Comparison of ENCODE assay signal across 20 cellular contexts in the genomic region with DNA sequence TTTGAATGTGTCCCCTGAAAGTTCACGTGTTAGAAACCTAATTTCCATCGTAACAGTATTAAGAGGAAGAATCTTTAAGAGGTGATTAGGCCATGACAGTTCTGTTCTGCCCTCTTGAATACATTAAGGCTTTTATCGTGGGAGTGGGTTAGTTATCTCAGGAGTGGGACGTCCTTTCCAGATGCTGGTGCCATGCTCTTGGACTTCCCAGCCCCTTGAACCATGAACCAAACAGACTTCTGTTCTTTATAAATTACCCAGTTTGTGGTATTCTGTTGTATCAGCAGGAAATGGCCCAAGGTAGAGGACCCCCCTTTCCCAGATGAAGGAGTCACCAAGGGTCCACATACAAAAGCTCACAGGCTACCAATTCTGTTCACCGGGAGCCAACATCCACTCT. TPM values are rescaled to one million over a fixed set of nuclear protein-coding genes. Genes with fewer than 3 reads are reported as not detected.
DNase-seq lines count a peak whose midpoint lies in the region; ATAC-seq, FAIRE-seq and TF ChIP-seq lines count a peak whose summit lies in the region.
"Had no signal": no experiment of that assay in that cellular context is flagged by ENCODE, and none has a peak within 500 bp of the region (broad histone marks: within the 10 kb centered on the region; RNA-seq: fewer than 3 reads in every experiment).

No MANE protein-coding gene starts in this region.

- peaks cover 18% of the 10 kb centered on the region for H3K9me3 ChIP-seq in endodermal cell (ENCODE audit: control insufficient read depth, low read length)

- intact Hi-C loops in activated CD4-positive, alpha-beta T cell treated with anti-CD3 and anti-CD28 coated beads, Interleukin-2, amount 10 ng/mL, durations not matched to agents 24 days and 14 days (cut with micrococcal nuclease) = loop anchor here (10.0 kb wide), 1 partner anchor 335 kb away; a partner anchor contains a TSS
- intact Hi-C loops in activated CD4-positive, alpha-beta T cell treated with anti-CD3 and anti-CD28 coated beads for 36 hours (cut with DNase I, micrococcal nuclease) = no loop called here
- intact Hi-C loops in activated T-helper 1 cell treated with anti-CD3 and anti-CD28 coated beads, Interleukin-12 subunit alpha, Interleukin-12 subunit beta, Interleukin-2, Interleukin-4 antibody, amounts not matched to agents 30 ng/mL and 10 ng/mL and 1 ng/mL, durations not matched to agents 14 hours and 24 hours and 36 hours (cut with micrococcal nuclease) = no loop called here

- no peak for ATAC-seq in activated CD4-positive, alpha-beta T cell treated with anti-CD3 and anti-CD28 coated beads for 36 hours
- ATAC-seq in HG03565 (IDR thresholded peaks at IDR 0.05; ENCODE audit: unreplicated experiment) (no peak), HG03159 (IDR thresholded peaks at IDR 0.05; ENCODE audit: unreplicated experiment) (no peak)
- ATAC-seq: CD8-positive, alpha-beta T cell had no signal

- CTCF ChIA-PET in activated CD4-positive, alpha-beta T cell treated with anti-CD3 and anti-CD28 coated beads for 36 hours (lab: Charles Lee) = interaction anchor here (0.8 kb wide), 1 partner anchor 20 kb away, joined by 3 read pairs; no protein-coding TSS in a partner anchor

- no peaks in the 10 kb centered on the region for H3K27me3 Mint-ChIP-seq in activated CD4-positive, alpha-beta T cell treated with anti-CD3 and anti-CD28 coated beads, Interleukin-2, amount 10 ng/mL, durations not matched to agents 24 days and 14 days
- no peaks in the 10 kb centered on the region for H3K27me3 Mint-ChIP-seq in activated CD4-positive, alpha-beta T cell treated with anti-CD3 and anti-CD28 coated beads for 36 hours
- no peaks in the 10 kb centered on the region for H3K27me3 Mint-ChIP-seq in activated T-helper 1 cell treated with anti-CD3 and anti-CD28 coated beads, Interleukin-12 subunit alpha, Interleukin-12 subunit beta, Interleukin-2, Interleukin-4 antibody, amounts not matched to agents 30 ng/mL and 10 ng/mL and 1 ng/mL, durations not matched to agents 14 hours and 24 hours and 36 hours (ENCODE audit: insufficient read depth)
- H3K27me3 Mint-ChIP-seq in endodermal cell (ENCODE audit: insufficient read depth) (no peaks in the 10 kb centered on the region), nephron progenitor cell (ENCODE audit: low read depth, poor library complexity) (peaks cover 6% of the 10 kb centered on the region)

- no peaks in the 10 kb centered on the region for H3K9me3 Mint-ChIP-seq in activated CD4-positive, alpha-beta T cell treated with anti-CD3 and anti-CD28 coated beads, Interleukin-2, amount 10 ng/mL, durations not matched to agents 24 days and 14 days
- H3K9me3 Mint-ChIP-seq in activated CD4-positive, alpha-beta T cell treated with anti-CD3 and anti-CD28 coated beads for 36 hours (ENCODE audit: low read depth) = no peaks in the 10 kb centered on the region
- H3K9me3 Mint-ChIP-seq in activated T-helper 1 cell treated with anti-CD3 and anti-CD28 coated beads, Interleukin-12 subunit alpha, Interleukin-12 subunit beta, Interleukin-2, Interleukin-4 antibody, amounts not matched to agents 30 ng/mL and 10 ng/mL and 1 ng/mL, durations not matched to agents 14 hours and 24 hours and 36 hours = no peaks in the 10 kb centered on the region
- H3K9me3 Mint-ChIP-seq in endodermal cell (no peaks in the 10 kb centered on the region), nephron progenitor cell (peaks cover 3% of the 10 kb centered on the region)
- H3K9me3 Mint-ChIP-seq: CD8-positive, alpha-beta T cell; HFFc6 had no signal

- peak overlapping the region; percentile 45 for H3K4me3 ChIP-seq in endodermal cell (ENCODE audit: low read length)

- no peak overlapping the region for H3K4me3 Mint-ChIP-seq in activated CD4-positive, alpha-beta T cell treated with anti-CD3 and anti-CD28 coated beads, Interleukin-2, amount 10 ng/mL, durations not matched to agents 24 days and 14 days
- H3K4me3 Mint-ChIP-seq in activated CD4-positive, alpha-beta T cell treated with anti-CD3 and anti-CD28 coated beads for 36 hours = no peak overlapping the region
- no peak overlapping the region for H3K4me3 Mint-ChIP-seq in activated T-helper 1 cell treated with anti-CD3 and anti-CD28 coated beads, Interleukin-12 subunit alpha, Interleukin-12 subunit beta, Interleukin-2, Interleukin-4 antibody, amounts not matched to agents 30 ng/mL and 10 ng/mL and 1 ng/mL, durations not matched to agents 14 hours and 24 hours and 36 hours
- H3K4me3 Mint-ChIP-seq in endodermal cell (no peak overlapping the region), nephron progenitor cell (no peak overlapping the region)
- H3K4me3 Mint-ChIP-seq: CD14-positive monocyte; CD8-positive, alpha-beta T cell; HFFc6 had no signal

- POLR2A ChIA-PET in activated CD4-positive, alpha-beta T cell treated with anti-CD3 and anti-CD28 coated beads for 36 hours (lab: Charles Lee) = no interaction called here

- DNase-seq in activated CD4-positive, alpha-beta T cell treated with anti-CD3 and anti-CD28 coated beads, Interleukin-2, amount 10 ng/mL, durations not matched to agents 24 days and 14 days = no peak
- DNase-seq in activated CD4-positive, alpha-beta T cell treated with anti-CD3 and anti-CD28 coated beads for 36 hours = no peak
- DNase-seq in activated T-helper 1 cell treated with anti-CD3 and anti-CD28 coated beads, Interleukin-12 subunit alpha, Interleukin-12 subunit beta, Interleukin-2, Interleukin-4 antibody, amounts not matched to agents 30 ng/mL and 10 ng/mL and 1 ng/mL, durations not matched to agents 14 hours and 24 hours and 36 hours (ENCODE audit: low spot score) = no peak
- DNase-seq in endodermal cell (no peak), nephron progenitor cell (no peak), GM12892 (ENCODE audit: insufficient read length) (no peak)
- DNase-seq: CD8-positive, alpha-beta T cell; COR-L47; DMS153; DMS79 treated with DMSO at 0.1 percent for 48 hours; EL; HCEC 1CT; HFFc6 had no signal

- H3K27ac Mint-ChIP-seq in activated CD4-positive, alpha-beta T cell treated with anti-CD3 and anti-CD28 coated beads, Interleukin-2, amount 10 ng/mL, durations not matched to agents 24 days and 14 days = peak overlapping the region; percentile 58
- no peak overlapping the region for H3K27ac Mint-ChIP-seq in activated CD4-positive, alpha-beta T cell treated with anti-CD3 and anti-CD28 coated beads for 36 hours
- peak overlapping the region; percentile 31 for H3K27ac Mint-ChIP-seq in activated T-helper 1 cell treated with anti-CD3 and anti-CD28 coated beads, Interleukin-12 subunit alpha, Interleukin-12 subunit beta, Interleukin-2, Interleukin-4 antibody, amounts not matched to agents 30 ng/mL and 10 ng/mL and 1 ng/mL, durations not matched to agents 14 hours and 24 hours and 36 hours
- no peak overlapping the region for H3K27ac Mint-ChIP-seq in endodermal cell
- peak overlapping the region; percentile 23 for H3K27ac Mint-ChIP-seq in nephron progenitor cell
- H3K27ac Mint-ChIP-seq: CD14-positive monocyte, HFFc6 had no signal

- peaks cover 74% of the 10 kb centered on the region for H3K36me3 Mint-ChIP-seq in activated CD4-positive, alpha-beta T cell treated with anti-CD3 and anti-CD28 coated beads, Interleukin-2, amount 10 ng/mL, durations not matched to agents 24 days and 14 days (ENCODE audit: low read depth)
- H3K36me3 Mint-ChIP-seq in activated CD4-positive, alpha-beta T cell treated with anti-CD3 and anti-CD28 coated beads for 36 hours (ENCODE audit: low read depth) = peaks cover 63% of the 10 kb centered on the region
- peaks cover 65% of the 10 kb centered on the region for H3K36me3 Mint-ChIP-seq in activated T-helper 1 cell treated with anti-CD3 and anti-CD28 coated beads, Interleukin-12 subunit alpha, Interleukin-12 subunit beta, Interleukin-2, Interleukin-4 antibody, amounts not matched to agents 30 ng/mL and 10 ng/mL and 1 ng/mL, durations not matched to agents 14 hours and 24 hours and 36 hours (ENCODE audit: low read depth)
- H3K36me3 Mint-ChIP-seq in endodermal cell (ENCODE audit: low read depth) = peaks cover 85% of the 10 kb centered on the region
- peaks cover 84% of the 10 kb centered on the region for H3K36me3 Mint-ChIP-seq in nephron progenitor cell (ENCODE audit: low read depth)

- TF ChIP-seq CTCF in endodermal cell (conservative IDR thresholded peaks at IDR 0.05) (no peak), nephron progenitor cell (IDR thresholded peaks at IDR 0.05) (no peak)

- WGBS in endodermal cell (ENCODE audit: insufficient coverage in 1 of 2, insufficient read length in 1 of 2), 2 experiments = 76 to 100% methylated on average over 3 to 5 of the region's 5 CpGs

- H3K4me1 Mint-ChIP-seq in activated CD4-positive, alpha-beta T cell treated with anti-CD3 and anti-CD28 coated beads, Interleukin-2, amount 10 ng/mL, durations not matched to agents 24 days and 14 days = peaks cover 11% of the 10 kb centered on the region
- H3K4me1 Mint-ChIP-seq in activated CD4-positive, alpha-beta T cell treated with anti-CD3 and anti-CD28 coated beads for 36 hours = no peaks in the 10 kb centered on the region
- H3K4me1 Mint-ChIP-seq in activated T-helper 1 cell treated with anti-CD3 and anti-CD28 coated beads, Interleukin-12 subunit alpha, Interleukin-12 subunit beta, Interleukin-2, Interleukin-4 antibody, amounts not matched to agents 30 ng/mL and 10 ng/mL and 1 ng/mL, durations not matched to agents 14 hours and 24 hours and 36 hours (ENCODE audit: low read depth) = peaks cover 27% of the 10 kb centered on the region
- H3K4me1 Mint-ChIP-seq in endodermal cell = peaks cover 5% of the 10 kb centered on the region
- H3K4me1 Mint-ChIP-seq in nephron progenitor cell = peaks cover 4% of the 10 kb centered on the region
- H3K4me1 Mint-ChIP-seq: CD14-positive monocyte had no signal

- no peak overlapping the region for H3K27ac ChIP-seq in endodermal cell (ENCODE audit: low read depth, low read length)
- H3K27ac ChIP-seq: 22Rv1, HL-60 had no signal

- H3K4me1 ChIP-seq in endodermal cell (ENCODE audit: control insufficient read depth, insufficient read depth, low read length) = no peaks in the 10 kb centered on the region

- H3K9ac ChIP-seq in endodermal cell (ENCODE audit: extremely low read depth, low read length, poor library complexity, severe bottlenecking) = no peak overlapping the region

- peaks cover 98% of the 10 kb centered on the region for H3K36me3 ChIP-seq in endodermal cell (ENCODE audit: control insufficient read depth, insufficient read depth, low read length)

- FAIRE-seq in GM12892 (lab: Jason Lieb, UNC) = no peak
- FAIRE-seq: D721Med, G401.6 had no signal

- TF ChIP-seq POLR2A in GM12892 (IDR thresholded peaks at IDR 0.05; ENCODE audit: low read depth, low read length) = no peak

- no peaks in the 10 kb centered on the region for H3K27me3 ChIP-seq in endodermal cell (ENCODE audit: control insufficient read depth, insufficient read depth, low read length, poor library complexity, severe bottlenecking)

RNA-seq across cellular contexts. Expression of a gene that starts 10.1 kb away (rescaled TPM):
- total RNA-seq in activated CD4-positive, alpha-beta T cell treated with anti-CD3 and anti-CD28 coated beads, Interleukin-2, amount 10 ng/mL, durations not matched to agents 24 days and 14 days = 54.3 and 56.5 TPM in 2 replicates
- total RNA-seq in activated CD4-positive, alpha-beta T cell treated with anti-CD3 and anti-CD28 coated beads for 36 hours = 10 to 100 TPM; 48.8 to 50.7 TPM
- 66.5 and 69.9 TPM in 2 replicates for total RNA-seq in activated T-helper 1 cell treated with anti-CD3 and anti-CD28 coated beads, Interleukin-12 subunit alpha, Interleukin-12 subunit beta, Interleukin-2, Interleukin-4 antibody, amounts not matched to agents 30 ng/mL and 10 ng/mL and 1 ng/mL, durations not matched to agents 14 hours and 24 hours and 36 hours
- total RNA-seq in endodermal cell = 100 to 1,000 TPM; 138 TPM
- 73.5 TPM for polyA plus RNA-seq in endodermal cell (2013, experiment 1 of 2)
- polyA plus RNA-seq in endodermal cell (2013, experiment 2 of 2) = 77.1 TPM
- 17.4 TPM for polyA plus RNA-seq in GM12892 (2012; ENCODE audit: missing spikeins)

RNA-seq across cellular contexts. Expression of a gene that starts 10.3 kb away (rescaled TPM):
- total RNA-seq in activated CD4-positive, alpha-beta T cell treated with anti-CD3 and anti-CD28 coated beads, Interleukin-2, amount 10 ng/mL, durations not matched to agents 24 days and 14 days = 17.5 and 18.0 TPM in 2 replicates
- 10 to 100 TPM; 12.3 to 12.8 TPM for total RNA-seq in activated CD4-positive, alpha-beta T cell treated with anti-CD3 and anti-CD28 coated beads for 36 hours
- total RNA-seq in activated T-helper 1 cell treated with anti-CD3 and anti-CD28 coated beads, Interleukin-12 subunit alpha, Interleukin-12 subunit beta, Interleukin-2, Interleukin-4 antibody, amounts not matched to agents 30 ng/mL and 10 ng/mL and 1 ng/mL, durations not matched to agents 14 hours and 24 hours and 36 hours = 12.4 and 17.6 TPM in 2 replicates
- 10 to 100 TPM; 33.6 to 39.1 TPM for total RNA-seq in endodermal cell
- polyA plus RNA-seq in endodermal cell (2013, experiment 1 of 2) = 14.5 TPM
- 13.9 TPM for polyA plus RNA-seq in endodermal cell (2013, experiment 2 of 2)
- 7.0 TPM for polyA plus RNA-seq in GM12892 (2012; ENCODE audit: missing spikeins)

Comparison
In these comparisons a context has a peak if more than half of its experiments do, and no peak if none do; other contexts are left out.
1. H3K27ac Mint-ChIP-seq: peak in activated CD4-positive, alpha-beta T cell treated with anti-CD3 and anti-CD28 coated beads, Interleukin-2, amount 10 ng/mL, durations not matched to agents 24 days and 14 days (single experiment), activated T-helper 1 cell treated with anti-CD3 and anti-CD28 coated beads, Interleukin-12 subunit alpha, Interleukin-12 subunit beta, Interleukin-2, Interleukin-4 antibody, amounts not matched to agents 30 ng/mL and 10 ng/mL and 1 ng/mL, durations not matched to agents 14 hours and 24 hours and 36 hours (single experiment) and nephron progenitor cell (single experiment); none in activated CD4-positive, alpha-beta T cell treated with anti-CD3 and anti-CD28 coated beads for 36 hours (single experiment) and endodermal cell (single experiment).